In genomic region chr17:64300566-64300965, GRCh38 we compare ENCODE assay signal across 15 cellular contexts. TPM values are rescaled to one million over a fixed set of nuclear protein-coding genes. Genes with fewer than 3 reads are reported as not detected.
DNase-seq lines count a peak whose midpoint lies in the region; TF ChIP-seq lines count a peak whose summit lies in the region.
"Had no signal": no experiment of that assay in that cellular context is flagged by ENCODE, and none has a peak within 500 bp of the region (broad histone marks: within the 10 kb centered on the region; RNA-seq: fewer than 3 reads in every experiment).

No MANE protein-coding gene starts in this region.

- no peaks in the 10 kb centered on the region for H3K9me2 ChIP-seq in GM23248 (ENCODE audit: insufficient read depth)

- H3K4me1 ChIP-seq in GM23248 (ENCODE audit: insufficient read depth): no peaks in the 10 kb centered on the region

- no peak overlapping the region for H3K4me3 ChIP-seq in GM23248
- H3K4me3 ChIP-seq: GM12878 had no signal

- H3K4me3 Mint-ChIP-seq in mesothelial cell of epicardium: no peak overlapping the region
- H3K4me3 Mint-ChIP-seq: B cell; CD4-positive, alpha-beta T cell; H9 had no signal

- 0 out of 2 replicates have a peak overlapping the region, but pooled peaks have one; percentile 33 for H2AFZ ChIP-seq in GM23248

- no peaks in the 10 kb centered on the region for H3K27me3 ChIP-seq in GM23248 (replicated peaks; ENCODE audit: insufficient read depth)

- TF ChIP-seq CTCF in VCaP (conservative IDR thresholded peaks at IDR 0.05) (no peak), mesothelial cell of epicardium (IDR thresholded peaks at IDR 0.05; ENCODE audit: unreplicated experiment) (no peak)

- H3K27ac Mint-ChIP-seq in mesothelial cell of epicardium: peak overlapping the region; percentile 44
- H3K27ac Mint-ChIP-seq: B cell; CD4-positive, alpha-beta T cell; H9 had no signal

- no peaks in the 10 kb centered on the region for H3K9me3 ChIP-seq in GM23248 (ENCODE audit: low read depth)

- H3K4me1 Mint-ChIP-seq in mesothelial cell of epicardium: peaks cover 28% of the 10 kb centered on the region
- H3K4me1 Mint-ChIP-seq: B cell, H9 had no signal

- H3K36me3 Mint-ChIP-seq in mesothelial cell of epicardium: no peaks in the 10 kb centered on the region

- DNase-seq in GM23248 (no peak), mesothelial cell of epicardium (ENCODE audit: low spot score in 2 of 2, unreplicated experiment in 2 of 2) (no peak), retina (peak; percentile 14), cerebellum (ENCODE audit: low spot score) (no peak), foreskin melanocyte (no peak), SK-N-DZ (ENCODE audit: low spot score) (no peak)
- DNase-seq: ACHN; Calu3; CD4-positive, alpha-beta T cell; DMS 273 treated with DMSO at 0.1 percent for 48 hours; GOT3; H9 had no signal

- in situ Hi-C loops in GM23248 (cut with MboI): loop anchor here (10.0 kb wide), 1 partner anchor 184 kb away; no protein-coding TSS in a partner anchor

- H3K79me2 ChIP-seq in GM23248 (ENCODE audit: insufficient read depth): no peaks in the 10 kb centered on the region

- no peak overlapping the region for H3K27ac ChIP-seq in GM23248
- H3K27ac ChIP-seq in VCaP: peak overlapping the region; percentile 43

- H3K9ac ChIP-seq in GM23248: no peak overlapping the region

- H3K27me3 Mint-ChIP-seq in mesothelial cell of epicardium (ENCODE audit: low read depth): no peaks in the 10 kb centered on the region
- H3K27me3 Mint-ChIP-seq: CD4-positive, alpha-beta T cell had no signal

- WGBS in GM23248 (ENCODE audit: low coverage in 1 of 2, low lambda C conversion rate in 2 of 2, missing lambda C conversion rate in 2 of 2), 2 experiments: 84 to 85% methylated on average over 10 of the region's 10 CpGs

- H3K36me3 ChIP-seq in GM23248 (ENCODE audit: low read depth): no peaks in the 10 kb centered on the region

- H4K20me1 ChIP-seq in GM23248 (ENCODE audit: insufficient read depth): no peaks in the 10 kb centered on the region

- no peak overlapping the region for H3K4me2 ChIP-seq in GM23248 (ENCODE audit: unreplicated experiment)

- no peaks in the 10 kb centered on the region for H3F3A ChIP-seq in GM23248 (ENCODE audit: insufficient read depth)

- no peaks in the 10 kb centered on the region for H3K9me3 Mint-ChIP-seq in mesothelial cell of epicardium
- H3K9me3 Mint-ChIP-seq: CD4-positive, alpha-beta T cell; H9 had no signal

RNA-seq across cellular contexts. Expression of gene TEX2, which starts 37.5 kb away (rescaled TPM):
- total RNA-seq in GM23248 (2014; rRNA removed; shearing (Covaris generic)): 37.0 and 39.8 TPM in 2 replicates
- polyA plus RNA-seq in GM23248 (2016; fragmentation: Nextera tagmentation; extraction: Ambion mirVana): 26.9 and 28.3 TPM in 2 replicates
- total RNA-seq in mesothelial cell of epicardium (27.1 to 29.7 TPM (median 27.3 TPM) in 3 replicates), cerebellum (26.9 TPM)
- 7.8 and 9.3 TPM in 2 replicates for polyA plus RNA-seq in SK-N-DZ (2014; cell fraction: cytosol; rRNA removed)
- polyA plus RNA-seq in SK-N-DZ (2014; cell fraction: nucleus; rRNA removed): 19.5 and 21.8 TPM in 2 replicates
